ENCODE assay signal across 8 cellular contexts in the genomic region with DNA sequence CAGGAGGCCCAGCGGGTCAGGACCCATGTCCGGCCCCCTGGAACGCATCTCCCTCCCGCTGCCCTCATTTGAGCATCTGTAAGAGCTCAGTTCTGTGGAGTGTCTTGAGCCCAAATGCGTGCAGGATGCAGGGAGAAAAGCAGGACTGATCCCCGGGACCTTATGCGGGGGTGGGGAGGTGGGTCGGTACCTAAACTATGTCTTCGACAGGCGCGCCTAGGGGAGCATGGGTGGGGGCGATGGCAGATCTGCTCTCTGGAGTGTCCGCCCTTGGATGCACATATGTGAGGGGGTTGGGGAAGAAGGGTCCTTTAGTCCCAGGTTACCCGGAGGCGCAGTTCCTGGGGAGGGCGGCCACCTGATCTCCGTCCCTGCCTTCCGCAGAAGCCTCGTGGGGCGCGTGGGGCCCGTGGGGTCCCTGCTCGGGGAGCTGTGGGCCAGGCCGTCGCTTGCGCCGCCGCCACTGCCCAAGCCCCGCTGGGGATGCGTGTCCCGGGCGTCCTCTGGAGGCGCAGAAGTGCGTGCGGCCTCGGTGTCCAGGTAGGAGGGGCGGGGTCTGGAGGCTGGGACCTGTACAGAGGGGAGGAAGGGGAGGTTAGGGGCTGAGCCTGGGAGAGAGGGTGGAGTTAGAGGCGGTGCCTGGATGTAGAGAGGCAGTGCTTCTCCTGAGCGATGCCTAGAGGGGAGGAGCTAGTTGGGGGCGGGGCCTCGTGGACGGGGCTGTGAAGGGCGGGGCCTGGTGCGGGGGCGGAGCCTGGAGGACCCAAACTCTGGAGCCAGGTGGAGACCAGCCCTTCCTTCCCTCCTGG. TPM values are rescaled to one million over a fixed set of nuclear protein-coding genes. Genes with fewer than 3 reads are reported as not detected.
DNase-seq lines count a peak whose midpoint lies in the region; ATAC-seq and TF ChIP-seq lines count a peak whose summit lies in the region.

No MANE protein-coding gene starts in this region.

- peaks cover 25% of the 10 kb centered on the region for H3K4me1 Mint-ChIP-seq in activated CD8-positive, alpha-beta memory T cell treated with anti-CD3 and anti-CD28 coated beads, Interleukin-2, amount 10 ng/mL, durations not matched to agents 7 days and 5 days

- CTCF ChIA-PET in GM10248 (lab: Yijun Ruan, JAX), result interaction anchor here (1.3 to 14.9 kb wide), 3 partner anchors 9 to 12 kb away, joined by 3 to 251 read pairs (median 18); no protein-coding TSS in a partner anchor
- CTCF ChIA-PET in activated CD8-positive, alpha-beta memory T cell treated with anti-CD3 and anti-CD28 coated beads, Interleukin-2, amount 10 ng/mL, durations not matched to agents 7 days and 5 days (lab: Charles Lee), result interaction anchor here (0.5 to 2.7 kb wide), 6 partner anchors 8 to 121 kb away, joined by 3 to 11 read pairs (median 4); no protein-coding TSS in a partner anchor

- TF ChIP-seq CTCF in GM10248 (IDR thresholded peaks at IDR 0.05; ENCODE audit: control extremely low read depth, extremely low read depth, low read depth, missing control alignments) (no peak), retinal pigment epithelial cell (conservative IDR thresholded peaks at IDR 0.05; ENCODE audit: low read depth, low read length) (no peak)

- H3K4me3 Mint-ChIP-seq in activated CD8-positive, alpha-beta memory T cell treated with anti-CD3 and anti-CD28 coated beads, Interleukin-2, amount 10 ng/mL, durations not matched to agents 7 days and 5 days, result peak overlapping the region; percentile 59

- peaks cover 1% of the 10 kb centered on the region for H3K36me3 Mint-ChIP-seq in activated CD8-positive, alpha-beta memory T cell treated with anti-CD3 and anti-CD28 coated beads, Interleukin-2, amount 10 ng/mL, durations not matched to agents 7 days and 5 days

- ATAC-seq in activated CD8-positive, alpha-beta memory T cell treated with anti-CD3 and anti-CD28 coated beads, Interleukin-2, amount 10 ng/mL, durations not matched to agents 7 days and 5 days, result peak; percentile 88
- peak; percentile 46 for ATAC-seq in esophagus mucosa
- ATAC-seq in HG03196 (IDR thresholded peaks at IDR 0.05; ENCODE audit: unreplicated experiment), result no peak

- DNase-seq in GM10248 (ENCODE audit: extremely low spot score) (peak; percentile 88), M059J (ENCODE audit: low read depth) (peak; percentile 41), retinal pigment epithelial cell (ENCODE audit: low read depth) (no peak), putamen (ENCODE audit: low spot score) (no peak), NOMO-1 (lab: John Stamatoyannopoulos, UW; ENCODE audit: unreplicated experiment in 2 of 2) (no peak)
- peak; percentile 86 for DNase-seq in activated CD8-positive, alpha-beta memory T cell treated with anti-CD3 and anti-CD28 coated beads, Interleukin-2, amount 10 ng/mL, durations not matched to agents 7 days and 5 days

- peaks cover 19% of the 10 kb centered on the region for H3K27me3 Mint-ChIP-seq in activated CD8-positive, alpha-beta memory T cell treated with anti-CD3 and anti-CD28 coated beads, Interleukin-2, amount 10 ng/mL, durations not matched to agents 7 days and 5 days

- peak overlapping the region; percentile 23 for H3K4me3 ChIP-seq in retinal pigment epithelial cell (ENCODE audit: low read length)

- POLR2A ChIA-PET in GM10248 (lab: Yijun Ruan, JAX), result interaction anchor here (0.6 kb wide), 1 partner anchor 176 kb away, joined by 5 read pairs; no protein-coding TSS in a partner anchor

- H3K9me3 Mint-ChIP-seq in activated CD8-positive, alpha-beta memory T cell treated with anti-CD3 and anti-CD28 coated beads, Interleukin-2, amount 10 ng/mL, durations not matched to agents 7 days and 5 days (ENCODE audit: low read depth), result no peaks in the 10 kb centered on the region

- peak overlapping the region; percentile 65 for H3K27ac Mint-ChIP-seq in activated CD8-positive, alpha-beta memory T cell treated with anti-CD3 and anti-CD28 coated beads, Interleukin-2, amount 10 ng/mL, durations not matched to agents 7 days and 5 days

RNA-seq across cellular contexts. Expression of a gene that starts 2.8 kb away (rescaled TPM):
- 0.22 and 0.99 TPM in 2 replicates for total RNA-seq in M059J (2014; rRNA removed; shearing (Covaris generic))
- under 1 TPM; 0.12 to 0.15 TPM for total RNA-seq in activated CD8-positive, alpha-beta memory T cell treated with anti-CD3 and anti-CD28 coated beads, Interleukin-2, amount 10 ng/mL, durations not matched to agents 7 days and 5 days
- total RNA-seq in esophagus mucosa, result not detected

RNA-seq across cellular contexts. Expression of a gene that starts 12.2 kb away (rescaled TPM):
- 0.12 TPM in 1 of 2 replicates, not detected in the other for total RNA-seq in M059J (2014; rRNA removed; shearing (Covaris generic))
- 1 to 10 TPM; 7.4 to 9.9 TPM for total RNA-seq in activated CD8-positive, alpha-beta memory T cell treated with anti-CD3 and anti-CD28 coated beads, Interleukin-2, amount 10 ng/mL, durations not matched to agents 7 days and 5 days
- total RNA-seq in esophagus mucosa, result 1.00 TPM

RNA-seq across cellular contexts. Expression of a gene that starts 24.9 kb away (rescaled TPM):
- total RNA-seq in M059J (2014; rRNA removed; shearing (Covaris generic)), result 84.9 and 205 TPM in 2 replicates
- total RNA-seq in activated CD8-positive, alpha-beta memory T cell treated with anti-CD3 and anti-CD28 coated beads, Interleukin-2, amount 10 ng/mL, durations not matched to agents 7 days and 5 days, result 100 to 1,000 TPM; 372 to 417 TPM
- 314 TPM for total RNA-seq in esophagus mucosa

RNA-seq across cellular contexts. Expression of a gene that starts 25.6 kb away (rescaled TPM):
- total RNA-seq in M059J (2014; rRNA removed; shearing (Covaris generic)), result 0.07 and 2.1 TPM in 2 replicates
- total RNA-seq in activated CD8-positive, alpha-beta memory T cell treated with anti-CD3 and anti-CD28 coated beads, Interleukin-2, amount 10 ng/mL, durations not matched to agents 7 days and 5 days, result 1 to 10 TPM; 4.2 to 6.3 TPM
- 1.4 TPM for total RNA-seq in esophagus mucosa

Comparison
In these comparisons a context has a peak if more than half of its experiments do, and no peak if none do; other contexts are left out.
1. DNase-seq: peak in GM10248 (single experiment), M059J (single experiment) and activated CD8-positive, alpha-beta memory T cell treated with anti-CD3 and anti-CD28 coated beads, Interleukin-2, amount 10 ng/mL, durations not matched to agents 7 days and 5 days (single experiment); none in retinal pigment epithelial cell (single experiment), putamen (single experiment) and NOMO-1 (0 of 2).